3 cellular contexts compared by ENCODE assay signal in the genomic region with DNA sequence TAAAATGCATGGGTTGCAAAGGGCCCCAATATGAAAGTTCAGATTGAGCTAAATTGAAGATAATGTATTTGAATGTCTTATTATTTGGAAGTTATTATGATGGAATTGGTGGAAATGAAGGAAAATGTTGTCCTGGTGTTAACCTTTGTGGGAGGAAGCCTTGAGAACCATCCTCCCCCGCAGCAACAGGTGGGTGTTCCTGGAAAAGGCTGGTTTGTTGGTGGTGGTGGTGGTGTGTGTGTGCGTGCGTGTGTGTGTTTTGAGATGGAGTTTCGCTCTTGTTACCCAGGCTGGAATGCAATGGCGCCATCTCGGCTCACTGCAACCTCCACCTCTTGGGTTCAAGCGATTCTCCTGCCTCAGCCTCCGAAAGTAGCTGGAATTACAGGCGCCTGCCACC.
A peak's percentile ranks its signal among the peaks of the same experiment; 100 is the strongest.
TF ChIP-seq lines count a peak whose summit lies in the region.

No MANE protein-coding gene starts in this region.

TF ChIP-seq in HEK293, 187 proteins besides CTCF, POLR2A, EP300 and RAD21:
- TF ChIP-seq, protein P1, sequence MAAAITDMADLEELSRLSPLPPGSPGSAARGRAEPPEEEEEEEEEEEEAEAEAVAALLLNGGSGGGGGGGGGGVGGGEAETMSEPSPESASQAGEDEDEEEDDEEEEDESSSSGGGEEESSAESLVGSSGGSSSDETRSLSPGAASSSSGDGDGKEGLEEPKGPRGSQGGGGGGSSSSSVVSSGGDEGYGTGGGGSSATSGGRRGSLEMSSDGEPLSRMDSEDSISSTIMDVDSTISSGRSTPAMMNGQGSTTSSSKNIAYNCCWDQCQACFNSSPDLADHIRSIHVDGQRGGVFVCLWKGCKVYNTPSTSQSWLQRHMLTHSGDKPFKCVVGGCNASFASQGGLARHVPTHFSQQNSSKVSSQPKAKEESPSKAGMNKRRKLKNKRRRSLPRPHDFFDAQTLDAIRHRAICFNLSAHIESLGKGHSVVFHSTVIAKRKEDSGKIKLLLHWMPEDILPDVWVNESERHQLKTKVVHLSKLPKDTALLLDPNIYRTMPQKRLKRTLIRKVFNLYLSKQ (tag by site-specific recombination; IDR thresholded peaks at IDR 0.05; ENCODE audit: borderline replicate concordance): no peak
- TF ChIP-seq ZNF302 (tag by site-specific recombination; IDR thresholded peaks at IDR 0.05; ENCODE audit: low read depth) (no peak), SCRT1 (tag by site-specific recombination; IDR thresholded peaks at IDR 0.05; ENCODE audit: borderline replicate concordance) (peak; percentile 62; the same call in 1 of the 2 replicates), ZFHX2 (tag by site-specific recombination; conservative IDR thresholded peaks at IDR 0.05) (peak; percentile 43), SCRT2 (tag by site-specific recombination; IDR thresholded peaks at IDR 0.05) (peak; percentile 86), EGR2 (tag by site-specific recombination; IDR thresholded peaks at IDR 0.05; ENCODE audit: low read depth) (0 out of 2 replicates have a peak, but pooled peaks have one; percentile 19)

TF ChIP-seq in K562, 482 proteins besides CTCF, POLR2A, EP300 and RAD21:
- TF ChIP-seq EGR1 (conservative IDR thresholded peaks at IDR 0.05) (peak; percentile 24; the same call in 1 of the 2 replicates), ESRRB (CRISPR knock-in tag; IDR thresholded peaks at IDR 0.05; ENCODE audit: borderline replicate concordance) (no peak)

TF ChIP-seq in SK-N-SH treated with all-trans-retinoic acid at 6 μM for 48 hours, 23 proteins besides CTCF, POLR2A, EP300 and RAD21:
- TF ChIP-seq, protein P2, sequence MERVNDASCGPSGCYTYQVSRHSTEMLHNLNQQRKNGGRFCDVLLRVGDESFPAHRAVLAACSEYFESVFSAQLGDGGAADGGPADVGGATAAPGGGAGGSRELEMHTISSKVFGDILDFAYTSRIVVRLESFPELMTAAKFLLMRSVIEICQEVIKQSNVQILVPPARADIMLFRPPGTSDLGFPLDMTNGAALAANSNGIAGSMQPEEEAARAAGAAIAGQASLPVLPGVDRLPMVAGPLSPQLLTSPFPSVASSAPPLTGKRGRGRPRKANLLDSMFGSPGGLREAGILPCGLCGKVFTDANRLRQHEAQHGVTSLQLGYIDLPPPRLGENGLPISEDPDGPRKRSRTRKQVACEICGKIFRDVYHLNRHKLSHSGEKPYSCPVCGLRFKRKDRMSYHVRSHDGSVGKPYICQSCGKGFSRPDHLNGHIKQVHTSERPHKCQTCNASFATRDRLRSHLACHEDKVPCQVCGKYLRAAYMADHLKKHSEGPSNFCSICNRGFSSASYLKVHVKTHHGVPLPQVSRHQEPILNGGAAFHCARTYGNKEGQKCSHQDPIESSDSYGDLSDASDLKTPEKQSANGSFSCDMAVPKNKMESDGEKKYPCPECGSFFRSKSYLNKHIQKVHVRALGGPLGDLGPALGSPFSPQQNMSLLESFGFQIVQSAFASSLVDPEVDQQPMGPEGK (CRISPR knock-in tag; IDR thresholded peaks at IDR 0.05; ENCODE audit: borderline replicate concordance): no peak
- TF ChIP-seq ZNF70 (CRISPR knock-in tag; IDR thresholded peaks at IDR 0.05) (no peak), ZFP3 (CRISPR knock-in tag; IDR thresholded peaks at IDR 0.05) (no peak), ZFP30 (CRISPR knock-in tag; IDR thresholded peaks at IDR 0.05) (no peak), ZC3H10 (CRISPR knock-in tag; IDR thresholded peaks at IDR 0.05) (no peak), TOX (CRISPR knock-in tag; IDR thresholded peaks at IDR 0.05; ENCODE audit: borderline replicate concordance) (no peak), GLIS3 (CRISPR knock-in tag; IDR thresholded peaks at IDR 0.05) (no peak), TCF4 (CRISPR knock-in tag; IDR thresholded peaks at IDR 0.05; ENCODE audit: borderline replicate concordance) (no peak), ZNF565 (CRISPR knock-in tag; conservative IDR thresholded peaks at IDR 0.05; ENCODE audit: low read depth) (no peak), RARB (CRISPR knock-in tag; IDR thresholded peaks at IDR 0.05) (no peak), ZNF8 (CRISPR knock-in tag; IDR thresholded peaks at IDR 0.05) (no peak), ESRRG (CRISPR knock-in tag; IDR thresholded peaks at IDR 0.05) (no peak), PPARA (CRISPR knock-in tag; IDR thresholded peaks at IDR 0.05; ENCODE audit: borderline replicate concordance) (no peak), ISL1 (CRISPR knock-in tag; IDR thresholded peaks at IDR 0.05) (no peak)
- TF ChIP-seq, protein P3, sequence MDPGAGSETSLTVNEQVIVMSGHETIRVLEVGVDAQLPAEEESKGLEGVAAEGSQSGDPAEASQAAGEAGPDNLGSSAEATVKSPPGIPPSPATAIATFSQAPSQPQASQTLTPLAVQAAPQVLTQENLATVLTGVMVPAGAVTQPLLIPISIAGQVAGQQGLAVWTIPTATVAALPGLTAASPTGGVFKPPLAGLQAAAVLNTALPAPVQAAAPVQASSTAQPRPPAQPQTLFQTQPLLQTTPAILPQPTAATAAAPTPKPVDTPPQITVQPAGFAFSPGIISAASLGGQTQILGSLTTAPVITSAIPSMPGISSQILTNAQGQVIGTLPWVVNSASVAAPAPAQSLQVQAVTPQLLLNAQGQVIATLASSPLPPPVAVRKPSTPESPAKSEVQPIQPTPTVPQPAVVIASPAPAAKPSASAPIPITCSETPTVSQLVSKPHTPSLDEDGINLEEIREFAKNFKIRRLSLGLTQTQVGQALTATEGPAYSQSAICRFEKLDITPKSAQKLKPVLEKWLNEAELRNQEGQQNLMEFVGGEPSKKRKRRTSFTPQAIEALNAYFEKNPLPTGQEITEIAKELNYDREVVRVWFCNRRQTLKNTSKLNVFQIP (CRISPR knock-in tag; IDR thresholded peaks at IDR 0.05; ENCODE audit: borderline replicate concordance, low read depth): no peak
- TF ChIP-seq, protein P4, sequence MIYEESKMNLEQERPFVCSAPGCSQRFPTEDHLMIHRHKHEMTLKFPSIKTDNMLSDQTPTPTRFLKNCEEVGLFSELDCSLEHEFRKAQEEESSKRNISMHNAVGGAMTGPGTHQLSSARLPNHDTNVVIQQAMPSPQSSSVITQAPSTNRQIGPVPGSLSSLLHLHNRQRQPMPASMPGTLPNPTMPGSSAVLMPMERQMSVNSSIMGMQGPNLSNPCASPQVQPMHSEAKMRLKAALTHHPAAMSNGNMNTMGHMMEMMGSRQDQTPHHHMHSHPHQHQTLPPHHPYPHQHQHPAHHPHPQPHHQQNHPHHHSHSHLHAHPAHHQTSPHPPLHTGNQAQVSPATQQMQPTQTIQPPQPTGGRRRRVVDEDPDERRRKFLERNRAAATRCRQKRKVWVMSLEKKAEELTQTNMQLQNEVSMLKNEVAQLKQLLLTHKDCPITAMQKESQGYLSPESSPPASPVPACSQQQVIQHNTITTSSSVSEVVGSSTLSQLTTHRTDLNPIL (CRISPR knock-in tag; IDR thresholded peaks at IDR 0.05; ENCODE audit: low read depth): no peak
- TF ChIP-seq, protein P5, sequence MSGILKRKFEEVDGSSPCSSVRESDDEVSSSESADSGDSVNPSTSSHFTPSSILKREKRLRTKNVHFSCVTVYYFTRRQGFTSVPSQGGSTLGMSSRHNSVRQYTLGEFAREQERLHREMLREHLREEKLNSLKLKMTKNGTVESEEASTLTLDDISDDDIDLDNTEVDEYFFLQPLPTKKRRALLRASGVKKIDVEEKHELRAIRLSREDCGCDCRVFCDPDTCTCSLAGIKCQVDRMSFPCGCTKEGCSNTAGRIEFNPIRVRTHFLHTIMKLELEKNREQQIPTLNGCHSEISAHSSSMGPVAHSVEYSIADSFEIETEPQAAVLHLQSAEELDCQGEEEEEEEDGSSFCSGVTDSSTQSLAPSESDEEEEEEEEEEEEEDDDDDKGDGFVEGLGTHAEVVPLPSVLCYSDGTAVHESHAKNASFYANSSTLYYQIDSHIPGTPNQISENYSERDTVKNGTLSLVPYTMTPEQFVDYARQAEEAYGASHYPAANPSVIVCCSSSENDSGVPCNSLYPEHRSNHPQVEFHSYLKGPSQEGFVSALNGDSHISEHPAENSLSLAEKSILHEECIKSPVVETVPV (CRISPR knock-in tag; IDR thresholded peaks at IDR 0.05): no peak
- TF ChIP-seq, protein P6, sequence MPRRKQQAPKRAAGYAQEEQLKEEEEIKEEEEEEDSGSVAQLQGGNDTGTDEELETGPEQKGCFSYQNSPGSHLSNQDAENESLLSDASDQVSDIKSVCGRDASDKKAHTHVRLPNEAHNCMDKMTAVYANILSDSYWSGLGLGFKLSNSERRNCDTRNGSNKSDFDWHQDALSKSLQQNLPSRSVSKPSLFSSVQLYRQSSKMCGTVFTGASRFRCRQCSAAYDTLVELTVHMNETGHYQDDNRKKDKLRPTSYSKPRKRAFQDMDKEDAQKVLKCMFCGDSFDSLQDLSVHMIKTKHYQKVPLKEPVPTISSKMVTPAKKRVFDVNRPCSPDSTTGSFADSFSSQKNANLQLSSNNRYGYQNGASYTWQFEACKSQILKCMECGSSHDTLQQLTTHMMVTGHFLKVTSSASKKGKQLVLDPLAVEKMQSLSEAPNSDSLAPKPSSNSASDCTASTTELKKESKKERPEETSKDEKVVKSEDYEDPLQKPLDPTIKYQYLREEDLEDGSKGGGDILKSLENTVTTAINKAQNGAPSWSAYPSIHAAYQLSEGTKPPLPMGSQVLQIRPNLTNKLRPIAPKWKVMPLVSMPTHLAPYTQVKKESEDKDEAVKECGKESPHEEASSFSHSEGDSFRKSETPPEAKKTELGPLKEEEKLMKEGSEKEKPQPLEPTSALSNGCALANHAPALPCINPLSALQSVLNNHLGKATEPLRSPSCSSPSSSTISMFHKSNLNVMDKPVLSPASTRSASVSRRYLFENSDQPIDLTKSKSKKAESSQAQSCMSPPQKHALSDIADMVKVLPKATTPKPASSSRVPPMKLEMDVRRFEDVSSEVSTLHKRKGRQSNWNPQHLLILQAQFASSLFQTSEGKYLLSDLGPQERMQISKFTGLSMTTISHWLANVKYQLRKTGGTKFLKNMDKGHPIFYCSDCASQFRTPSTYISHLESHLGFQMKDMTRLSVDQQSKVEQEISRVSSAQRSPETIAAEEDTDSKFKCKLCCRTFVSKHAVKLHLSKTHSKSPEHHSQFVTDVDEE (CRISPR knock-in tag; IDR thresholded peaks at IDR 0.05): no peak
